ENCODE assay signal across 8 cellular contexts in the genomic region with DNA sequence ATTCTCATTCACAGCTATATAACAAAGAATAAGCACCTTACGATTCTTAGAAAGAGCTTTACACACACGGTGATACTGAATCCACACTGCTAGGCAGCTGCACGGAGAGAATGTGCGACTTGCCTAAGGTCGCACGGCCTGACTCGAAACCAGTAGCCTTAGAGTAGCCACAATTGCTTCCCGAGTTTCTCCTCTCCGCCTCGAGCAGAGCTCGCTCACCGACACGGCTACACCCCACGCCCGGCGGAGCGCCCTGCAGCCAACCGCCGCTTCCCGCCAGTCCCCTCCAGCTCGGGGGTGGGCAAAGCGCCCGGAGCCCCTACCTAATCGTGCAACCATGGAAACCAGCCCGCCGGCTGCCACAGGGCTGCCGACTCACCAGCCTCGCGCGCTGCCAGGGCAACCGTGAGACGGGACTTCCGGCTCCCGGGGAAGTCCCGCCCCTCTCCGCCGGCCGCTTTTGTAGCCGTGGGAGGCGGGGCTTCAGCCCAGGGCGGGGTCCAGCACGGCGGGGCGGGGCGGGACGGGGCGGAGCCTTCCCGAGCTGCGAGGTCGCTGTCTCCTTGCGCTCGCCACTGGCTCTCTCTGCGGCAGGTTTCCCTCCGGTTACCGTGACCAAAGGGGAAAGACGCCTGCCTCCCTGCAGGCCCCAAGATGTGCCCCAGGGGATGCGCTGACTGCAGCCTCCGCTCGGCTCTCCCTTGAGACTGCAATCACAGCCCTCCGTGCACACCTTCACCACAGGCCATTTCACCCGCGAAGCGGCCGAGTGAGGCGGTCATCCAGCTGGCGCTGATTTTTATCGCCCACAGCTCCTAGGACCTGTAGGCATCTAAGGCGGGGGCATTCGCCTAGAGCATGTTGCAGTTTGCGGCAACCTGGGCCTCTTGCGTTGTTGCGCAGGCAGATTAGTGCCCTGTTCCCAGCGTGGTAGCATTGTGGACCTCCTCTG. TPM values are rescaled to one million over a fixed set of nuclear protein-coding genes. Genes with fewer than 3 reads are reported as not detected.
DNase-seq lines count a peak whose midpoint lies in the region; ATAC-seq and TF ChIP-seq lines count a peak whose summit lies in the region.

No MANE protein-coding gene starts in this region.

- in situ Hi-C loops in Caki2 (cut with HindIII; ENCODE audit: low pct_unique_long_range_greater_than_20kb, low sequenced_read_pairs), result no loop called here

- POLR2A ChIA-PET in PC-9 (lab: Charles Lee; ENCODE audit: unreplicated experiment), result interaction anchor here (0.5 to 1.2 kb wide), 9 partner anchors 11 to 372 kb away, joined by 3 to 15 read pairs (median 5); a partner anchor contains a TSS

- H3K9me2 ChIP-seq in PC-9 (ENCODE audit: insufficient read depth), result no peaks in the 10 kb centered on the region

- peak overlapping the region; percentile 55 for H3K9ac ChIP-seq in mucosa of stomach (ENCODE audit: low read length)

- H3K4me1 Mint-ChIP-seq in activated T-cell treated with anti-CD3 and anti-CD28 coated beads, Interleukin-2, amount 50 U/mL, for 24 hours (ENCODE audit: low read depth), result peaks cover 61% of the 10 kb centered on the region

- ATAC-seq in GM21529 (IDR thresholded peaks at IDR 0.05; ENCODE audit: unreplicated experiment), result peak; percentile 60

- H3K27ac Mint-ChIP-seq in activated T-cell treated with anti-CD3 and anti-CD28 coated beads, Interleukin-2, amount 50 U/mL, for 24 hours, result peak overlapping the region; percentile 91

- H3K36me3 ChIP-seq in PC-9 (ENCODE audit: low read depth) (peaks cover 3% of the 10 kb centered on the region; the same call in 1 of the 2 replicates), mucosa of stomach (ENCODE audit: control insufficient read depth, insufficient read depth, low read length) (peaks cover 5% of the 10 kb centered on the region)

- peaks cover 30% of the 10 kb centered on the region for H3K4me1 ChIP-seq in PC-9 (replicated peaks; ENCODE audit: insufficient read depth)
- H3K4me1 ChIP-seq in mucosa of stomach (ENCODE audit: control insufficient read depth, insufficient read depth, low read length), result peaks cover 40% of the 10 kb centered on the region

- H3K9me3 ChIP-seq in PC-9 (ENCODE audit: insufficient read depth, low read depth), result no peaks in the 10 kb centered on the region
- H3K9me3 ChIP-seq in mucosa of stomach (ENCODE audit: control insufficient read depth, low read length), result no peaks in the 10 kb centered on the region

- H3K27me3 ChIP-seq in PC-9 (ENCODE audit: insufficient read depth, low read depth), result no peaks in the 10 kb centered on the region
- no peaks in the 10 kb centered on the region for H3K27me3 ChIP-seq in mucosa of stomach (ENCODE audit: control insufficient read depth, insufficient read depth, low read length)

- H2AFZ ChIP-seq in PC-9, result peak overlapping the region; percentile 85

- peak overlapping the region; percentile 96 for H3K4me2 ChIP-seq in PC-9

- H4K20me1 ChIP-seq in PC-9 (ENCODE audit: insufficient read depth), result no peaks in the 10 kb centered on the region

- peak overlapping the region; percentile 79 for H3K27ac ChIP-seq in PC-9

- H3K79me2 ChIP-seq in PC-9 (ENCODE audit: low read depth), result peaks cover 19% of the 10 kb centered on the region

- H3K4me3 Mint-ChIP-seq in activated T-cell treated with anti-CD3 and anti-CD28 coated beads, Interleukin-2, amount 50 U/mL, for 24 hours, result peak overlapping the region; percentile 89

- H3F3A ChIP-seq in PC-9 (ENCODE audit: insufficient read depth, low read depth), result peaks cover 41% of the 10 kb centered on the region

- peak; percentile 80 for TF ChIP-seq POLR2A in erythroblast (IDR thresholded peaks at IDR 0.05; ENCODE audit: low read length)

- CTCF ChIA-PET in PC-9 (lab: Charles Lee), result interaction anchor here (0.6 to 1.3 kb wide), 5 partner anchors 13 to 94 kb away, joined by 3 to 14 read pairs (median 4); no protein-coding TSS in a partner anchor

- H3K27me3 Mint-ChIP-seq in activated T-cell treated with anti-CD3 and anti-CD28 coated beads, Interleukin-2, amount 50 U/mL, for 24 hours, result no peaks in the 10 kb centered on the region

- peaks cover 79% of the 10 kb centered on the region for H3K36me3 Mint-ChIP-seq in activated T-cell treated with anti-CD3 and anti-CD28 coated beads, Interleukin-2, amount 50 U/mL, for 24 hours (ENCODE audit: low read depth)

- H3K4me3 ChIP-seq in PC-9, result peak overlapping the region; percentile 89
- peak overlapping the region; percentile 75 for H3K4me3 ChIP-seq in mucosa of stomach (ENCODE audit: low read length)

- DNase-seq in Caki2 (ENCODE audit: low read depth) (peak; percentile 88), KG1 (lab: John Stamatoyannopoulos, UW) (peak; percentile 94), PC-9 (peak; percentile 82 to 96), erythroblast (lab: John Stamatoyannopoulos, UW) (peak; percentile 97 to 98)
- peak; percentile 96 for DNase-seq in activated T-cell treated with anti-CD3 and anti-CD28 coated beads, Interleukin-2, amount 50 U/mL, for 24 hours
- DNase-seq in stimulated activated CD8-positive, alpha-beta memory T cell treated with anti-CD3 and anti-CD28 coated beads, Interleukin-4, amount 100 ng/mL, for 24 hours (ENCODE audit: low read depth), result peak; percentile 91

- intact Hi-C loops in PC-9 (cut with micrococcal nuclease; ENCODE audit: unreplicated experiment), result loop anchor here (1.0 to 5.0 kb wide), 3 partner anchors 16 to 136 kb away; a partner anchor contains a TSS

- TF ChIP-seq CTCF in PC-9 (conservative IDR thresholded peaks at IDR 0.05), result no peak

- BruUV-seq in PC-9 (replicated peaks; lab: Mats Ljungman, UMichigan), result no TSS peak

- H3K9me3 Mint-ChIP-seq in activated T-cell treated with anti-CD3 and anti-CD28 coated beads, Interleukin-2, amount 50 U/mL, for 24 hours, result no peaks in the 10 kb centered on the region

RNA-seq across cellular contexts. Expression of a gene that starts 1.1 kb away (rescaled TPM):
- total RNA-seq in Caki2 (2014; rRNA removed; shearing (Covaris generic); ENCODE audit: low replicate concordance), result 37.5 and 55.8 TPM in 2 replicates
- total RNA-seq in PC-9 (2021), result 173 and 201 TPM in 2 replicates

RNA-seq across cellular contexts. Expression of a gene that starts 1.3 kb away (rescaled TPM):
- total RNA-seq in Caki2 (2014; rRNA removed; shearing (Covaris generic); ENCODE audit: low replicate concordance), result not detected in 2 replicates
- 0.57 TPM in 1 of 2 replicates, not detected in the other for total RNA-seq in PC-9 (2021)

RNA-seq across cellular contexts. Expression of a gene that starts 16.8 kb away (rescaled TPM):
- not detected in 2 replicates for total RNA-seq in Caki2 (2014; rRNA removed; shearing (Covaris generic); ENCODE audit: low replicate concordance)
- 1.0 and 1.3 TPM in 2 replicates for total RNA-seq in PC-9 (2021)

RNA-seq across cellular contexts. Expression of a gene that starts 21.1 kb away (rescaled TPM):
- total RNA-seq in Caki2 (2014; rRNA removed; shearing (Covaris generic); ENCODE audit: low replicate concordance), result 4.4 and 4.8 TPM in 2 replicates
- total RNA-seq in PC-9 (2021), result 55.2 and 76.9 TPM in 2 replicates

RNA-seq across cellular contexts. Expression of a gene that starts 22.1 kb away (rescaled TPM):
- total RNA-seq in Caki2 (2014; rRNA removed; shearing (Covaris generic); ENCODE audit: low replicate concordance), result 30.9 and 37.2 TPM in 2 replicates
- total RNA-seq in PC-9 (2021), result 65.3 and 71.4 TPM in 2 replicates

Comparison
In these comparisons a context has a peak if more than half of its experiments do, and no peak if none do; other contexts are left out.
1. Peak in every context shown above with its lines: DNase-seq, ATAC-seq, H3K4me3 ChIP-seq and H3K27ac ChIP-seq.